Comparison of ENCODE assay signal across 8 cellular contexts in the genomic region with DNA sequence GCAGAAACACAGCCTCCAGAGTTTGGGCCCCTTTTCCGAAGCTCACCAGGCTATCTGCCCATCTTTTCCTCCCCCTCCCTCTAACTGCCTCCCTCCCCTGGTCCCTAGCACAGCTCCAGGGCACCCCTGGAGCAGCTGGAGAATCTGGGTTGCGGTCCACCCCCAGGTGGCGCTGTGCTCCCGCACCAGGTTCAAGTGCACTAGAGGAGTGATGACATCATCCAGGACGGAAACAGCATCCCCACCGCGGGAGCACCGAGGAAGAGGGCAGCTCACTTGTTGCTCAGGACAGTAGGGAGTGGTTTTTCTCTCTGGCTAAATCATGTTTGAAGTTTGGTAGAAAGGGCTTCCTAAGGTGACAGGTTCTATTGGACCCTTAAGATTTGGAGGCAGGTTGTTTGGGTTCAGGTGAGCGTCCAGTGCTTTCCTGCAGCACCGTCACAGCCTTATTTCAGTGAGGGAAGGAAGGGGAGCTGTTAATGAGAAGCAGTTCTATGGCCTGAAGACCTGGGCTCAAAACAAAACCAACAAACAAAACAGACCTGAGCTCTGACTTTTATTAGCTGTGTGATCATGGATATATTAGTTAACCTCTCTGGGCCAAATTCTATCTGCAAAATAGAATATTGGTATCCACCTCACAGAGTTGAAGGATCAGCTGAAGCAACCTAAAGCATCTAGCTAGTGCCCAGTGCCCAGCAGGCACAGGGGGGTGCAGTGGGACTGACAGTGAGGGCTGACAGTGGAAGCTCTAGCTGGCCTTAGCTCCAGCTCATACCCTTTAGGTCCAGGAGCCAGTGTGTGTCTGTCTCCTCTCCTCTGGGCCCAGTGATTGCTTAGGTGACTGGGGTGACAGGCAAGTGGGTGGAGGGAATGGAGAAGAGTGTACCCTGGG. TPM values are rescaled to one million over a fixed set of nuclear protein-coding genes. Genes with fewer than 3 reads are reported as not detected.
DNase-seq lines count a peak whose midpoint lies in the region; ATAC-seq and TF ChIP-seq lines count a peak whose summit lies in the region.

No MANE protein-coding gene starts in this region.

- TF ChIP-seq CTCF in 22Rv1 (IDR thresholded peaks at IDR 0.05): peak; percentile 99

- peak; percentile 92 for DNase-seq in NCI-H460 (ENCODE audit: extremely low read depth, low read depth)
- peak; percentile 89 for DNase-seq in activated CD4-positive, CD25-positive, alpha-beta regulatory T cell treated with anti-CD3 and anti-CD28 coated beads, Interleukin-2, amount 50 U/mL, for 72 hours
- DNase-seq in central memory CD4-positive, alpha-beta T cell: peak; percentile 72
- peak; percentile 90 for DNase-seq in kidney tubule cell (ENCODE audit: low spot score)
- peak; percentile 52 to 78 (median 64) for DNase-seq in stimulated activated CD4-positive, alpha-beta T cell treated with anti-CD3 and anti-CD28 coated beads, Interleukin-1b, Interleukin-23, amount 100 ng/mL, for 24 hours (ENCODE audit: low read depth in 4 of 4, low spot score in 1 of 4)

- H3K27ac ChIP-seq in 22Rv1: no peak overlapping the region

- ATAC-seq in GM18511 (IDR thresholded peaks at IDR 0.05; ENCODE audit: unreplicated experiment) (peak; percentile 68), HG03280 (IDR thresholded peaks at IDR 0.05; ENCODE audit: unreplicated experiment) (peak; percentile 76)

RNA-seq across cellular contexts. Expression of gene SHISA4, which starts 7.5 kb away (rescaled TPM):
- total RNA-seq in NCI-H460 (2014; rRNA removed; shearing (Covaris generic)): 11.4 and 12.1 TPM in 2 replicates
- polyA plus RNA-seq in NCI-H460 (2014; cell fraction: nucleus; rRNA removed): 6.2 and 14.4 TPM in 2 replicates

RNA-seq across cellular contexts. Expression of gene LMOD1, which starts 50.2 kb away (rescaled TPM):
- total RNA-seq in NCI-H460 (2014; rRNA removed; shearing (Covaris generic)): not detected in 2 replicates
- not detected in 2 replicates for polyA plus RNA-seq in NCI-H460 (2014; cell fraction: nucleus; rRNA removed)

RNA-seq across cellular contexts. Expression of gene TIMM17A, which starts 59.1 kb away (rescaled TPM):
- total RNA-seq in NCI-H460 (2014; rRNA removed; shearing (Covaris generic)): 116 and 136 TPM in 2 replicates
- 136 and 158 TPM in 2 replicates for polyA plus RNA-seq in NCI-H460 (2014; cell fraction: nucleus; rRNA removed)
